ENCODE assay signal across 8 cellular contexts in genomic region chr12:122836027-122836921, GRCh38. TPM values are rescaled to one million over a fixed set of nuclear protein-coding genes. Genes with fewer than 3 reads are reported as not detected.
A peak's percentile ranks its signal among the peaks of the same experiment; 100 is the strongest.
DNase-seq lines count a peak whose midpoint lies in the region; ATAC-seq and TF ChIP-seq lines count a peak whose summit lies in the region.

No MANE protein-coding gene starts in this region.

- DNase-seq in A673 (ENCODE audit: low spot score), result peak; percentile 75
- peak; percentile 65 to 70 for DNase-seq in Kasumi-1 (lab: John Stamatoyannopoulos, UW)
- DNase-seq in activated CD4-positive, alpha-beta T cell treated with anti-CD3 and anti-CD28 coated beads for 4 hours, result peak; percentile 45 to 47
- DNase-seq in effector CD4-positive, alpha-beta T cell, result peak; percentile 40
- DNase-seq in memory B cell (ENCODE audit: low spot score in 2 of 2), result peak; percentile 50 to 55
- DNase-seq in stomach, result peak; percentile 78
- no peak for DNase-seq in middle frontal gyrus (ENCODE audit: extremely low spot score, low spot score)

- ATAC-seq in GM18498 (IDR thresholded peaks at IDR 0.05; ENCODE audit: unreplicated experiment) (peak; percentile 53), memory B cell (ENCODE audit: low read depth) (peak; percentile 70)

- TF ChIP-seq CTCF in A673 (conservative IDR thresholded peaks at IDR 0.05; ENCODE audit: low read depth, low read length) (no peak), stomach (IDR thresholded peaks at IDR 0.05) (no peak)

- no TSS peak for BruUV-seq in A673 (replicated peaks; lab: Mats Ljungman, UMichigan)

- H3K27me3 Mint-ChIP-seq in memory B cell, result no peaks in the 10 kb centered on the region

- no peak for TF ChIP-seq EP300 in stomach (IDR thresholded peaks at IDR 0.05)

- H3K27me3 ChIP-seq in A673 (replicated peaks; ENCODE audit: insufficient read depth, low read depth, low read length, poor library complexity) (no peaks in the 10 kb centered on the region), stomach (no peaks in the 10 kb centered on the region)

- POLR2A ChIA-PET in A673 (lab: Charles Lee; ENCODE audit: low non-redundant PET), result no interaction called here

- CTCF ChIA-PET in A673 (lab: Charles Lee), result interaction anchor here (0.6 kb wide), 1 partner anchor 130 kb away, joined by 7 read pairs; the partner anchor contains the start of gene ABCB9

- H3K4me3 ChIP-seq in A673 (ENCODE audit: low read depth, low read length, poor library complexity, severe bottlenecking), result peak overlapping the region; percentile 66
- peak overlapping the region; percentile 72 to 82 (median 80) for H3K4me3 ChIP-seq in stomach

- H3K27ac Mint-ChIP-seq in memory B cell, result peak overlapping the region; percentile 96

- H3K27ac ChIP-seq in A673 (ENCODE audit: low read depth, low read length, poor library complexity, severe bottlenecking) (peak overlapping the region; percentile 56), stomach (peak overlapping the region; percentile 90 to 97 (median 95))

- WGBS in stomach, 5 donors, result 0 to 2% (median 1%) methylated on average over 37 to 42 of the region's 42 CpGs

- intact Hi-C loops in A673 (cut with micrococcal nuclease; ENCODE audit: unreplicated experiment) (no loop called here), stomach (cut with DNase I; ENCODE audit: low total_unique reads) (no loop called here)

- H3K4me3 Mint-ChIP-seq in memory B cell, result peak overlapping the region; percentile 100

- H3K9me3 Mint-ChIP-seq in memory B cell, result no peaks in the 10 kb centered on the region

- H3K36me3 ChIP-seq in A673 (ENCODE audit: insufficient read depth, low read length, poor library complexity, severe bottlenecking) (no peaks in the 10 kb centered on the region), stomach (peaks cover 0 to 3% (median 0%) of the 10 kb centered on the region in 4 donors)

- peaks cover 46% of the 10 kb centered on the region for H3K4me1 Mint-ChIP-seq in memory B cell

- H3K9me3 ChIP-seq in A673 (ENCODE audit: low read depth, low read length, poor library complexity, severe bottlenecking), result no peaks in the 10 kb centered on the region
- H3K9me3 ChIP-seq in stomach, result no peaks in the 10 kb centered on the region

- peaks cover 11% of the 10 kb centered on the region for H3K36me3 Mint-ChIP-seq in memory B cell

- TF ChIP-seq POLR2A in stomach (IDR thresholded peaks at IDR 0.05), result no peak

- peaks cover 16% of the 10 kb centered on the region for H3K4me1 ChIP-seq in A673 (ENCODE audit: insufficient read depth, low read length, poor library complexity, severe bottlenecking)
- peaks cover 44 to 73% (median 56%) of the 10 kb centered on the region in 4 donors for H3K4me1 ChIP-seq in stomach

RNA-seq across cellular contexts. Expression of gene HIP1R, which starts 1.0 kb away (rescaled TPM):
- total RNA-seq in A673 (2021) (27.0 and 30.4 TPM in 2 replicates), stomach (100 to 1,000 TPM in 4 of 5 donors, 10 to 100 TPM in 1; 67.6 to 395 (median 160) TPM)
- 10 to 100 TPM; 52.1 to 69.6 (median 68.8) TPM for polyA plus RNA-seq in stomach

RNA-seq across cellular contexts. Expression of gene VPS37B, which starts 59.6 kb away (rescaled TPM):
- total RNA-seq in A673 (2021) (30.2 and 34.4 TPM in 2 replicates), stomach (100 to 1,000 TPM in 1 of 5 donors, 10 to 100 TPM in 4; 13.4 to 105 (median 68.5) TPM)
- 10 to 100 TPM; 31.3 to 44.0 (median 37.1) TPM for polyA plus RNA-seq in stomach
